ENCODE assay signal across 1 cellular context in the genomic region with DNA sequence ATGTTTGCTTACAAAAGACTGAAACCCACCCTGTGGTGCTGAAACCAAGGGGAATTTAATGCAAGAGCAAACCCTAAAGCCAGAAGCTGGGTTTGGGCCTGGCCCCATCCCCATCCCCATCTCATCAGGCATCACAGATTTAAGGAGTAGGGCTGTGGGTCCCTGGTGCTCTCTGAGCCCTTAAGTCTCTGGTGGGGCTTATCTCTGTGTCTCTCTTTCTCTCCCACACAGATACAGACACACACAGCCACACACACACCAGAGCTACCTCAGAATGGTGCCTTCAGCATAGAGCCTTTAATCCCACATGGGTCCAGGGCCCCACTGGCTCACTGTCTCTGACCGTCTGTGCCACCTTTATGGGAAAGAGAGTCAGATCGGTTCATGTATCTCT.
TF ChIP-seq lines count a peak whose summit lies in the region.

No MANE protein-coding gene starts in this region.

TF ChIP-seq in SK-N-SH, 30 proteins besides CTCF, POLR2A, EP300 and RAD21 (continued from another document):
- no peak for TF ChIP-seq ELF1 (IDR thresholded peaks at IDR 0.05)
- TF ChIP-seq MXI1 (IDR thresholded peaks at IDR 0.05; ENCODE audit: low read depth, low read length): no peak
